In genomic region chr6:148037496-148037895, GRCh38 we compare ENCODE assay signal across 20 cellular contexts.
DNase-seq lines count a peak whose midpoint lies in the region; ATAC-seq and TF ChIP-seq lines count a peak whose summit lies in the region.
"Had no signal": no experiment of that assay in that cellular context is flagged by ENCODE, and none has a peak within 500 bp of the region (broad histone marks: within the 10 kb centered on the region; RNA-seq: fewer than 3 reads in every experiment).

No MANE protein-coding gene starts in this region.

- ATAC-seq in GM19324 (IDR thresholded peaks at IDR 0.05; ENCODE audit: low FRiP score, unreplicated experiment) (no peak), psoas muscle (no peak)
- ATAC-seq: Right ventricle myocardium inferior; stimulated activated naive CD8-positive, alpha-beta T cell treated with anti-CD3 and anti-CD28 coated beads, Interleukin-15, Interleukin-2, amounts not matched to agents 100 U/mL and 50 U/mL, for 24 hours had no signal

- CTCF ChIA-PET in BJ (lab: Yijun Ruan, JAX), result no interaction called here

- no peak for TF ChIP-seq CTCF in BJ (IDR thresholded peaks at IDR 0.05; ENCODE audit: insufficient read depth, low read depth, low read length)
- no peak for TF ChIP-seq CTCF in epithelial cell of esophagus (IDR thresholded peaks at IDR 0.05; ENCODE audit: insufficient read depth, low read depth, low read length, missing control alignments)
- TF ChIP-seq CTCF in psoas muscle (IDR thresholded peaks at IDR 0.05), result no peak

- POLR2A ChIA-PET in BJ (lab: Charles Lee), result no interaction called here

- H3K27me3 ChIP-seq in BJ (ENCODE audit: control insufficient read depth, insufficient read depth, low read length), result no peaks in the 10 kb centered on the region
- no peaks in the 10 kb centered on the region for H3K27me3 ChIP-seq in psoas muscle (ENCODE audit: insufficient read depth in 3 of 3, low read length in 2 of 3)
- H3K27me3 ChIP-seq: tibial artery had no signal

- WGBS in psoas muscle, 3 donors, result 58 to 74% (median 61%) methylated on average over 3 of the region's 3 CpGs

- H3K4me3 ChIP-seq in BJ (ENCODE audit: low read depth, low read length) (no peak overlapping the region), epithelial cell of esophagus (ENCODE audit: low read length) (no peak overlapping the region), psoas muscle (no peak overlapping the region)
- H3K4me3 ChIP-seq: prostate gland, skin epidermis, tibial artery had no signal

- intact Hi-C loops in psoas muscle (cut with DNase I), result no loop called here

- no peaks in the 10 kb centered on the region for H3K9me3 ChIP-seq in psoas muscle
- H3K9me3 ChIP-seq: prostate gland, tibial artery had no signal

- H3K36me3 ChIP-seq in BJ (ENCODE audit: control insufficient read depth, insufficient read depth, low read length), result no peaks in the 10 kb centered on the region
- no peaks in the 10 kb centered on the region for H3K36me3 ChIP-seq in psoas muscle (ENCODE audit: insufficient read depth in 1 of 2, low read depth in 1 of 2)
- H3K36me3 ChIP-seq: prostate gland, tibial artery had no signal

- DNase-seq in BJ (ENCODE audit: low read depth) (peak; percentile 28), HPDE6-E6E7 (ENCODE audit: extremely low spot score) (peak; percentile 3), NCI-H748 treated with DMSO at 0.1 percent for 48 hours (lab: John Stamatoyannopoulos, UW) (peak; percentile 70), epithelial cell of esophagus (ENCODE audit: low read depth) (peak; percentile 19), psoas muscle (no peak), ecto neural progenitor cell (ENCODE audit: low spot score) (no peak)
- DNase-seq in stimulated activated CD4-positive, alpha-beta T cell treated with anti-CD3 and anti-CD28 coated beads, Interleukin-15, amount 100 ng/mL, for 24 hours, result no peak
- DNase-seq: ACHN; activated T-cell treated with anti-CD3 and anti-CD28 coated beads, Interleukin-2, amount 50 U/mL, for 48 hours; immature natural killer cell; NCI-H1694 treated with DMSO at 0.1 percent for 48 hours; NCI-H345; stimulated activated CD4-positive, alpha-beta T cell treated with anti-CD3 and anti-CD28 coated beads, Interleukin-4, amount 100 ng/mL, for 1 hour; stimulated activated naive CD8-positive, alpha-beta T cell treated with anti-CD3 and anti-CD28 coated beads, Interleukin-15, Interleukin-2, amounts not matched to agents 100 U/mL and 50 U/mL, for 24 hours; tibial artery had no signal

- H3K4me1 ChIP-seq in psoas muscle, result no peaks in the 10 kb centered on the region
- H3K4me1 ChIP-seq: prostate gland, tibial artery had no signal

- H3K27ac ChIP-seq in psoas muscle, result no peak overlapping the region
- H3K27ac ChIP-seq: C4-2B, prostate gland, skin epidermis, tibial artery had no signal

Comparison
In these comparisons a context has a peak if more than half of its experiments do, and no peak if none do; other contexts are left out.
1. DNase-seq: peak in BJ (single experiment), HPDE6-E6E7 (single experiment), NCI-H748 treated with DMSO at 0.1 percent for 48 hours (single experiment) and epithelial cell of esophagus (single experiment); none in stimulated activated CD4-positive, alpha-beta T cell treated with anti-CD3 and anti-CD28 coated beads, Interleukin-15, amount 100 ng/mL, for 24 hours (single experiment), psoas muscle (0 of 2) and ecto neural progenitor cell (single experiment).